15 cellular contexts compared by ENCODE assay signal in genomic region chr5:67673180-67673579, GRCh38.
DNase-seq lines count a peak whose midpoint lies in the region; ATAC-seq and TF ChIP-seq lines count a peak whose summit lies in the region.
"Had no signal": no experiment of that assay in that cellular context is flagged by ENCODE, and none has a peak within 500 bp of the region (broad histone marks: within the 10 kb centered on the region; RNA-seq: fewer than 3 reads in every experiment).

No MANE protein-coding gene starts in this region.

- peak; percentile 66 for ATAC-seq in Right ventricle myocardium superior (ENCODE audit: poor library complexity)
- ATAC-seq in lung (ENCODE audit: insufficient read depth, low FRiP score), result peak; percentile 72

- no peaks in the 10 kb centered on the region for H3K27me3 ChIP-seq in left ventricle myocardium inferior (ENCODE audit: low read depth)
- no peaks in the 10 kb centered on the region for H3K27me3 ChIP-seq in lung (ENCODE audit: control insufficient read depth, insufficient read depth)

- DNase-seq in Right ventricle myocardium superior, result no peak
- DNase-seq in cardiac septum (ENCODE audit: low spot score), result no peak
- no peak for DNase-seq in left ventricle myocardium inferior
- DNase-seq in lung (ENCODE audit: low spot score), result no peak
- DNase-seq in activated naive CD4-positive, alpha-beta T cell treated with anti-CD3 and anti-CD28 coated beads, Interleukin-2, amount 50 U/mL, for 16 hours, result no peak
- no peak for DNase-seq in DMS114 treated with DMSO at 0.1 percent for 48 hours (lab: John Stamatoyannopoulos, UW; ENCODE audit: unreplicated experiment)
- no peak for DNase-seq in NCI-H2227 treated with DMSO at 0.1 percent for 48 hours (lab: John Stamatoyannopoulos, UW)
- DNase-seq in middle frontal gyrus (ENCODE audit: extremely low spot score, low spot score), result no peak
- DNase-seq: ACHN; CD4-positive, alpha-beta memory T cell; COR-L47; DND-41; GDM1 had no signal

- no peaks in the 10 kb centered on the region for H3K36me3 ChIP-seq in left ventricle myocardium inferior
- no peaks in the 10 kb centered on the region for H3K36me3 ChIP-seq in lung (ENCODE audit: control insufficient read depth in 2 of 2, insufficient read depth in 2 of 2, low read length in 2 of 2)
- H3K36me3 ChIP-seq: HAP-1 had no signal

- H3K9me3 ChIP-seq in left ventricle myocardium inferior (replicated peaks), result no peaks in the 10 kb centered on the region
- peaks cover 0 to 2% of the 10 kb centered on the region in 2 donors for H3K9me3 ChIP-seq in lung (ENCODE audit: control insufficient read depth in 2 of 2, insufficient read depth in 1 of 2, low read length in 1 of 2)
- H3K9me3 ChIP-seq: HAP-1 had no signal

- H3K27ac ChIP-seq in left ventricle myocardium inferior (replicated peaks), result peak overlapping the region; percentile 24
- H3K27ac ChIP-seq in lung (ENCODE audit: low read depth in 1 of 2, low read length in 1 of 2), result no peak overlapping the region
- H3K27ac ChIP-seq: C4-2B had no signal

- TF ChIP-seq CTCF in left ventricle myocardium inferior (IDR thresholded peaks at IDR 0.05; ENCODE audit: borderline replicate concordance), result no peak
- no peak for TF ChIP-seq CTCF in lung (IDR thresholded peaks at IDR 0.05; ENCODE audit: control extremely low read depth, extremely low read depth)

- 90 to 97% methylated on average over 3 of the region's 3 CpGs for WGBS in lung, 2 donors

- no peak overlapping the region for H3K4me3 ChIP-seq in left ventricle myocardium inferior
- no peak overlapping the region for H3K4me3 ChIP-seq in lung
- H3K4me3 ChIP-seq: HAP-1 had no signal

- peaks cover 18% of the 10 kb centered on the region for H3K4me1 ChIP-seq in left ventricle myocardium inferior
- H3K4me1 ChIP-seq in lung (ENCODE audit: control insufficient read depth in 2 of 2, insufficient read depth in 2 of 2, low read length in 2 of 2), result peaks cover 2 to 5% of the 10 kb centered on the region in 2 donors
- H3K4me1 ChIP-seq: HAP-1 had no signal

- intact Hi-C loops in Right ventricle myocardium superior (cut with DNase I), result no loop called here
- intact Hi-C loops in cardiac septum (cut with DNase I), result no loop called here
- intact Hi-C loops in left ventricle myocardium inferior (cut with micrococcal nuclease), result no loop called here
